16 cellular contexts compared by ENCODE assay signal in the genomic region with DNA sequence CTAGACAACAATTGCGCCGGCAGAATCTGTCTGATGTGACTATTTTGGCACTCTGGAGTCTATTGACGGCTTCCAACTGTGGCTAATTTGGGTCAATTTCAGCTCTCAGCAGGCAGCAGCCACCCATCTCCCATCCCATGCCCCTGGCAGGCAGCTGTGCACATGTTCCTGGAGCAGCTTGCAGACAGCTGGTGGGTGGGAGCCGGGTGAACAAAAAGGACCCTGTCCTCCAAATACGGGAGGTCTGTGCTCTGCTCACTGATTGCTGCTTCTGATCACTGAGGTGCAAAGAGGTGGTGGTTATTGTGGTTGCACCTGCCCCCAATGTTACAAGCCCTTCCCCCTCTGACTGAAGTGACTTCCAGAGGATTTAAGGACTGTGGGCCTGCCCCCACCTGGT. TPM values are rescaled to one million over a fixed set of nuclear protein-coding genes. Genes with fewer than 3 reads are reported as not detected.
DNase-seq lines count a peak whose midpoint lies in the region; ATAC-seq and TF ChIP-seq lines count a peak whose summit lies in the region.
"Had no signal": no experiment of that assay in that cellular context is flagged by ENCODE, and none has a peak within 500 bp of the region (broad histone marks: within the 10 kb centered on the region; RNA-seq: fewer than 3 reads in every experiment).

No MANE protein-coding gene starts in this region.

- H3K27me3 ChIP-seq in GM06990 (replicated peaks; ENCODE audit: control insufficient read depth, insufficient read depth, low read length), result no peaks in the 10 kb centered on the region; the same call in 1 of the 2 replicates
- 0 out of 2 replicates have a peak, but pooled peaks cover 2% of the 10 kb centered on the region for H3K27me3 ChIP-seq in MG63
- H3K27me3 ChIP-seq: adrenal gland had no signal

- H3K9me3 ChIP-seq in MG63, result no peaks in the 10 kb centered on the region
- H3K9me3 ChIP-seq: adrenal gland, SJSA1 had no signal

- TF ChIP-seq CTCF in GM06990 (IDR thresholded peaks at IDR 0.05; ENCODE audit: insufficient read depth, low read length, poor library complexity, severe bottlenecking), result no peak

- DNase-seq in GM06990 (ENCODE audit: extremely low read depth, insufficient read length) (peak; percentile 55), NCI-H1417 (lab: John Stamatoyannopoulos, UW) (peak; percentile 34 to 96 (median 86)), NCI-H774 (lab: John Stamatoyannopoulos, UW) (peak; percentile 62), myocyte (ENCODE audit: low read depth) (peak; percentile 18), MG63 (no peak)
- DNase-seq in activated CD4-positive, alpha-beta T cell treated with anti-CD3 and anti-CD28 coated beads, Interleukin-2, amount 50 U/mL, for 48 hours, result no peak
- DNase-seq in NK-92 treated with Interleukin-12 subunit alpha and Interleukin-12 subunit beta, amount 100 ng/mL, for 24 hours (lab: John Stamatoyannopoulos, UW), result no peak
- DNase-seq: CD4-positive, alpha-beta memory T cell; KG1; NCI-H526 had no signal

- H3K36me3 ChIP-seq in GM06990 (ENCODE audit: control insufficient read depth, insufficient read depth, low read length), result no peaks in the 10 kb centered on the region
- no peaks in the 10 kb centered on the region for H3K36me3 ChIP-seq in MG63
- H3K36me3 ChIP-seq: adrenal gland, SJSA1 had no signal

- no peak for ATAC-seq in HG03175 (IDR thresholded peaks at IDR 0.05; ENCODE audit: unreplicated experiment)
- ATAC-seq: left lobe of liver, sciatic nerve had no signal

- H3K4me3 ChIP-seq in GM06990 (replicated peaks; ENCODE audit: low read depth, low read length) (no peak overlapping the region), MG63 (no peak overlapping the region)
- H3K4me3 ChIP-seq: adrenal gland, hepatocyte, SJSA1 had no signal

RNA-seq across cellular contexts. Expression of a gene that starts 45.0 kb away (rescaled TPM):
- total RNA-seq in myocyte, result 4.8 and 12.5 TPM in 2 replicates
- polyA plus RNA-seq in myocyte (2012), result 1.1 TPM
- total RNA-seq in MG63 (2014; rRNA removed; shearing (Covaris generic); ENCODE audit: low replicate concordance), result 1.0 and 2.3 TPM in 2 replicates

Comparison
In these comparisons a context has a peak if more than half of its experiments do, and no peak if none do; other contexts are left out.
1. DNase-seq: peak in GM06990 (single experiment), NCI-H1417 (3 of 3), NCI-H774 (single experiment) and myocyte (single experiment); none in activated CD4-positive, alpha-beta T cell treated with anti-CD3 and anti-CD28 coated beads, Interleukin-2, amount 50 U/mL, for 48 hours (0 of 2), MG63 (single experiment) and NK-92 treated with Interleukin-12 subunit alpha and Interleukin-12 subunit beta, amount 100 ng/mL, for 24 hours (single experiment).